13 cellular contexts compared by ENCODE assay signal in genomic region chr1:158016651-158017335, GRCh38. TPM values are rescaled to one million over a fixed set of nuclear protein-coding genes. Genes with fewer than 3 reads are reported as not detected.
DNase-seq lines count a peak whose midpoint lies in the region; FAIRE-seq and TF ChIP-seq lines count a peak whose summit lies in the region.
"Had no signal": no experiment of that assay in that cellular context is flagged by ENCODE, and none has a peak within 500 bp of the region (broad histone marks: within the 10 kb centered on the region; RNA-seq: fewer than 3 reads in every experiment).

No MANE protein-coding gene starts in this region.

- no peaks in the 10 kb centered on the region for H3K27me3 ChIP-seq in bronchial epithelial cell (ENCODE audit: control insufficient read depth, insufficient read depth, low read length)
- no peaks in the 10 kb centered on the region for H3K27me3 ChIP-seq in H7 (ENCODE audit: control insufficient read depth, insufficient read depth, low read length)
- H3K27me3 ChIP-seq: cardiac muscle cell had no signal

- FAIRE-seq in RCC 7860 (lab: Jason Lieb, UNC), result peak; percentile 56
- FAIRE-seq in bronchial epithelial cell (lab: Jason Lieb, UNC), result peak; percentile 97

- peak overlapping the region; percentile 100 for H3K27ac ChIP-seq in mesodermal cell (ENCODE audit: low read depth, low read length, severe bottlenecking)

- H3K4me3 Mint-ChIP-seq in type B pancreatic cell, result peak overlapping the region; percentile 27
- H3K4me3 Mint-ChIP-seq: activated B cell treated with CpG ODN at 0.5 μM for 24 hours; activated T-cell treated with anti-CD3 and anti-CD28 coated beads, Interleukin-2, amount 50 U/mL, for 72 hours had no signal

- no peaks in the 10 kb centered on the region for H3K9me3 ChIP-seq in mesodermal cell (ENCODE audit: control insufficient read depth, low read length)

- no peaks in the 10 kb centered on the region for H3K9me3 Mint-ChIP-seq in type B pancreatic cell
- H3K9me3 Mint-ChIP-seq: activated B cell treated with CpG ODN at 0.5 μM for 24 hours; activated T-cell treated with anti-CD3 and anti-CD28 coated beads, Interleukin-2, amount 50 U/mL, for 72 hours had no signal

- no peaks in the 10 kb centered on the region for H3K27me3 Mint-ChIP-seq in type B pancreatic cell

- no peak for TF ChIP-seq CTCF in bronchial epithelial cell (IDR thresholded peaks at IDR 0.05; ENCODE audit: insufficient read depth, low read length, severe bottlenecking)
- TF ChIP-seq CTCF in type B pancreatic cell (conservative IDR thresholded peaks at IDR 0.05), result no peak
- no peak for TF ChIP-seq CTCF in foreskin fibroblast (IDR thresholded peaks at IDR 0.05; ENCODE audit: low read depth, low read length)

- H3K4me1 Mint-ChIP-seq in type B pancreatic cell (ENCODE audit: unreplicated experiment), result peaks cover 87% of the 10 kb centered on the region
- H3K4me1 Mint-ChIP-seq: activated B cell treated with CpG ODN at 0.5 μM for 24 hours had no signal

- peak overlapping the region; percentile 60 for H3K27ac Mint-ChIP-seq in type B pancreatic cell
- H3K27ac Mint-ChIP-seq: activated B cell treated with CpG ODN at 0.5 μM for 24 hours; activated T-cell treated with anti-CD3 and anti-CD28 coated beads, Interleukin-2, amount 50 U/mL, for 72 hours had no signal

- H3K36me3 ChIP-seq in bronchial epithelial cell (ENCODE audit: control insufficient read depth, insufficient read depth, low read length) (peaks cover 1% of the 10 kb centered on the region), mesodermal cell (ENCODE audit: control insufficient read depth, insufficient read depth, low read length) (peaks cover 8% of the 10 kb centered on the region), H7 (replicated peaks; ENCODE audit: control insufficient read depth, insufficient read depth, low read length) (no peaks in the 10 kb centered on the region)
- H3K36me3 ChIP-seq: cardiac muscle cell had no signal

- H3K4me1 ChIP-seq in mesodermal cell (ENCODE audit: control insufficient read depth, insufficient read depth, low read length, poor library complexity, severe bottlenecking), result peaks cover 89% of the 10 kb centered on the region

- H3K4me3 ChIP-seq in bronchial epithelial cell (ENCODE audit: low read depth, low read length), result no peak overlapping the region
- no peak overlapping the region for H3K4me3 ChIP-seq in mesodermal cell (ENCODE audit: extremely low read depth, insufficient read depth, low read length, poor library complexity, severe bottlenecking)
- H3K4me3 ChIP-seq in H7 (ENCODE audit: insufficient read depth, low read depth, low read length), result no peak overlapping the region
- H3K4me3 ChIP-seq in foreskin fibroblast (ENCODE audit: low read depth in 1 of 2, low read length in 2 of 2), result no peak overlapping the region
- H3K4me3 ChIP-seq: cardiac muscle cell had no signal

- DNase-seq in RCC 7860 (ENCODE audit: low spot score) (peak; percentile 54), bronchial epithelial cell (ENCODE audit: low read depth) (peak; percentile 93), type B pancreatic cell (ENCODE audit: extremely low spot score, unreplicated experiment) (no peak), H7 (no peak), foreskin fibroblast (no peak), NCI-H226 (no peak)
- DNase-seq: activated B cell treated with CpG ODN at 0.5 μM for 24 hours; activated T-cell treated with anti-CD3 and anti-CD28 coated beads, Interleukin-2, amount 50 U/mL, for 72 hours; foreskin melanocyte; HCEC 1CT; KG1 had no signal

- H3K36me3 Mint-ChIP-seq in type B pancreatic cell, result no peaks in the 10 kb centered on the region

- 57 to 69% methylated on average over 7 to 9 of the region's 10 CpGs for WGBS in mesodermal cell (ENCODE audit: insufficient coverage in 2 of 2), 2 experiments

RNA-seq across cellular contexts. Expression of gene KIRREL1, which starts 23.3 kb away (rescaled TPM):
- total RNA-seq in bronchial epithelial cell (20.2 and 24.2 TPM in 2 replicates), type B pancreatic cell (ENCODE audit: low replicate concordance) (15.0 and 51.6 TPM in 2 replicates)
- polyA plus RNA-seq in mesodermal cell (2013, experiment 1 of 2), result 72.5 TPM
- 57.5 TPM for polyA plus RNA-seq in mesodermal cell (2013, experiment 2 of 2)
- total RNA-seq in H7 (2014; rRNA removed; shearing (Covaris generic)), result 48.2 and 56.5 TPM in 2 replicates
- total RNA-seq: activated B cell treated with CpG ODN at 0.5 μM for 24 hours; activated T-cell treated with anti-CD3 and anti-CD28 coated beads, Interleukin-2, amount 50 U/mL, for 72 hours had no signal

Comparison
In these comparisons a context has a peak if more than half of its experiments do, and no peak if none do; other contexts are left out.
1. DNase-seq: peak in RCC 7860 (single experiment) and bronchial epithelial cell (single experiment); none in type B pancreatic cell (single experiment), H7 (single experiment), foreskin fibroblast (0 of 2) and NCI-H226 (single experiment).